Comparison of ENCODE assay signal across 21 cellular contexts in genomic region chr11:121958978-121959340, GRCh38.
DNase-seq lines count a peak whose midpoint lies in the region; ATAC-seq, FAIRE-seq and TF ChIP-seq lines count a peak whose summit lies in the region.
"Had no signal": no experiment of that assay in that cellular context is flagged by ENCODE, and none has a peak within 500 bp of the region (broad histone marks: within the 10 kb centered on the region; RNA-seq: fewer than 3 reads in every experiment).

No MANE protein-coding gene starts in this region.

- FAIRE-seq in bronchial epithelial cell (lab: Jason Lieb, UNC) = no peak
- FAIRE-seq: D721Med, GM19239 had no signal

- no peak overlapping the region for H3K4me3 ChIP-seq in mammary epithelial cell (replicated peaks in 1 of 3; ENCODE audit: insufficient read depth in 1 of 3, low read depth in 2 of 3, low read length in 3 of 3)
- H3K4me3 ChIP-seq in bronchial epithelial cell (ENCODE audit: low read depth, low read length) = no peak overlapping the region

- TF ChIP-seq CTCF in mammary epithelial cell (conservative IDR thresholded peaks at IDR 0.05 in 1 of 2, IDR thresholded peaks at IDR 0.05 in 1 of 2; ENCODE audit: extremely low read depth in 1 of 2, insufficient read depth in 1 of 2, low read depth in 1 of 2, low read length in 2 of 2) = no peak
- no peak for TF ChIP-seq CTCF in MCF 10A (IDR thresholded peaks at IDR 0.05; ENCODE audit: unreplicated experiment)
- no peak for TF ChIP-seq CTCF in bronchial epithelial cell (IDR thresholded peaks at IDR 0.05; ENCODE audit: insufficient read depth, low read length, severe bottlenecking)

- in situ Hi-C loops in mammary epithelial cell (cut with MboI; ENCODE audit: low sequenced_read_pairs in 2 of 2) = no loop called here

- peaks cover 4% of the 10 kb centered on the region for H3K4me1 ChIP-seq in mammary epithelial cell (ENCODE audit: insufficient read depth, low read length)

- H3K4me2 ChIP-seq in mammary epithelial cell (ENCODE audit: insufficient read depth, low read depth, low read length) = no peak overlapping the region

- 22% methylated on average over 6 of the region's 6 CpGs for WGBS in mammary epithelial cell (ENCODE audit: low coverage, missing lambda C conversion rate)

- CTCF ChIA-PET in mammary epithelial cell (lab: Charles Lee; ENCODE audit: low non-redundant PET) = no interaction called here
- CTCF ChIA-PET in MCF 10A (lab: Yijun Ruan, JAX) = no interaction called here
- CTCF ChIA-PET in activated CD8-positive, alpha-beta T cell treated with anti-CD3 and anti-CD28 coated beads, Interleukin-2, amount 10 ng/mL, durations not matched to agents 7 days and 5 days (lab: Charles Lee) = no interaction called here

- POLR2A ChIA-PET in MCF 10A (lab: Yijun Ruan, JAX) = no interaction called here
- POLR2A ChIA-PET in activated CD8-positive, alpha-beta T cell treated with anti-CD3 and anti-CD28 coated beads, Interleukin-2, amount 10 ng/mL, durations not matched to agents 7 days and 5 days (lab: Charles Lee) = no interaction called here

- BruUV-seq in mammary epithelial cell (replicated peaks; lab: Mats Ljungman, UMichigan) (TSS peak; percentile 90), MCF 10A (replicated peaks; lab: Mats Ljungman, UMichigan) (no TSS peak)

- H3K9ac ChIP-seq in mammary epithelial cell (ENCODE audit: insufficient read depth, low read length) = no peak overlapping the region

- H3K27me3 ChIP-seq in mammary epithelial cell (ENCODE audit: insufficient read depth, low read length) = no peaks in the 10 kb centered on the region
- no peaks in the 10 kb centered on the region for H3K27me3 ChIP-seq in bronchial epithelial cell (ENCODE audit: control insufficient read depth, insufficient read depth, low read length)

- DNase-seq in mammary epithelial cell (peak; percentile 72), MCF 10A (ENCODE audit: unreplicated experiment) (no peak), bronchial epithelial cell (ENCODE audit: low read depth) (peak; percentile 65), left lobe of liver (ENCODE audit: low spot score) (no peak), COLO668 (lab: John Stamatoyannopoulos, UW; ENCODE audit: unreplicated experiment) (no peak), cortex of kidney (lab: John Stamatoyannopoulos, UW) (no peak), midbrain (lab: John Stamatoyannopoulos, UW) (no peak)
- DNase-seq in activated CD8-positive, alpha-beta T cell treated with anti-CD3 and anti-CD28 coated beads, Interleukin-2, amount 10 ng/mL, durations not matched to agents 7 days and 5 days = no peak
- DNase-seq: CD4-positive, alpha-beta T cell; DMS79 treated with DMSO at 0.1 percent for 48 hours; GDM1; KBM-7; NCI-H1105; NCI-H187; NCI-H446 treated with DMSO at 0.1 percent for 48 hours; NCI-H748 treated with DMSO at 0.1 percent for 48 hours; RPMI8226 had no signal

- no peaks in the 10 kb centered on the region for H3K9me3 ChIP-seq in mammary epithelial cell (replicated peaks; ENCODE audit: insufficient read depth, low read length)

- no peak overlapping the region for H3K27ac Mint-ChIP-seq in MCF 10A (ENCODE audit: low read depth, unreplicated experiment)
- H3K27ac Mint-ChIP-seq in activated CD8-positive, alpha-beta T cell treated with anti-CD3 and anti-CD28 coated beads, Interleukin-2, amount 10 ng/mL, durations not matched to agents 7 days and 5 days = no peak overlapping the region
- H3K27ac Mint-ChIP-seq: B cell; CD4-positive, alpha-beta T cell had no signal

- no peaks in the 10 kb centered on the region for H3K79me2 ChIP-seq in mammary epithelial cell (ENCODE audit: insufficient read depth, low read length)

- H2AFZ ChIP-seq in mammary epithelial cell (ENCODE audit: low read depth, low read length) = peak overlapping the region; percentile 36

- intact Hi-C loops in mammary epithelial cell (cut with micrococcal nuclease) = no loop called here
- intact Hi-C loops in MCF 10A (cut with micrococcal nuclease) = no loop called here

- H3K9me3 Mint-ChIP-seq in MCF 10A (ENCODE audit: unreplicated experiment) = no peaks in the 10 kb centered on the region
- H3K9me3 Mint-ChIP-seq in activated CD8-positive, alpha-beta T cell treated with anti-CD3 and anti-CD28 coated beads, Interleukin-2, amount 10 ng/mL, durations not matched to agents 7 days and 5 days (ENCODE audit: insufficient read depth) = no peaks in the 10 kb centered on the region
- H3K9me3 Mint-ChIP-seq: CD4-positive, alpha-beta T cell had no signal

- no peak overlapping the region for H3K27ac ChIP-seq in mammary epithelial cell (ENCODE audit: insufficient read depth, low read depth, low read length)
- H3K27ac ChIP-seq: HL-60 had no signal

- H3K4me1 Mint-ChIP-seq in MCF 10A (ENCODE audit: insufficient read depth, unreplicated experiment) = peaks cover 8% of the 10 kb centered on the region
- H3K4me1 Mint-ChIP-seq in activated CD8-positive, alpha-beta T cell treated with anti-CD3 and anti-CD28 coated beads, Interleukin-2, amount 10 ng/mL, durations not matched to agents 7 days and 5 days (ENCODE audit: low read depth) = no peaks in the 10 kb centered on the region
- H3K4me1 Mint-ChIP-seq: B cell had no signal

- no peaks in the 10 kb centered on the region for H4K20me1 ChIP-seq in mammary epithelial cell (ENCODE audit: insufficient read depth, low read length)

- no peaks in the 10 kb centered on the region for H3K36me3 Mint-ChIP-seq in MCF 10A (ENCODE audit: insufficient read depth, unreplicated experiment)
- H3K36me3 Mint-ChIP-seq in activated CD8-positive, alpha-beta T cell treated with anti-CD3 and anti-CD28 coated beads, Interleukin-2, amount 10 ng/mL, durations not matched to agents 7 days and 5 days (ENCODE audit: low read depth) = no peaks in the 10 kb centered on the region

- no peaks in the 10 kb centered on the region for H3K36me3 ChIP-seq in mammary epithelial cell (ENCODE audit: insufficient read depth, low read length)
- no peaks in the 10 kb centered on the region for H3K36me3 ChIP-seq in bronchial epithelial cell (ENCODE audit: control insufficient read depth, insufficient read depth, low read length)

- dilution Hi-C loops in mammary epithelial cell (cut with HindIII; ENCODE audit: low sequenced_read_pairs) = no loop called here

- H3K4me3 Mint-ChIP-seq in MCF 10A (ENCODE audit: unreplicated experiment) = no peak overlapping the region
- H3K4me3 Mint-ChIP-seq in activated CD8-positive, alpha-beta T cell treated with anti-CD3 and anti-CD28 coated beads, Interleukin-2, amount 10 ng/mL, durations not matched to agents 7 days and 5 days = no peak overlapping the region
- H3K4me3 Mint-ChIP-seq: B cell; CD4-positive, alpha-beta T cell had no signal

- peak; percentile 19 for ATAC-seq in left lobe of liver
- ATAC-seq in activated CD8-positive, alpha-beta T cell treated with anti-CD3 and anti-CD28 coated beads, Interleukin-2, amount 10 ng/mL, durations not matched to agents 7 days and 5 days = no peak

- H3K27me3 Mint-ChIP-seq in MCF 10A (ENCODE audit: insufficient read depth, unreplicated experiment) = no peaks in the 10 kb centered on the region
- peaks cover 2% of the 10 kb centered on the region for H3K27me3 Mint-ChIP-seq in activated CD8-positive, alpha-beta T cell treated with anti-CD3 and anti-CD28 coated beads, Interleukin-2, amount 10 ng/mL, durations not matched to agents 7 days and 5 days (ENCODE audit: low read depth)

Comparison
In these comparisons a context has a peak if more than half of its experiments do, and no peak if none do; other contexts are left out.
1. DNase-seq: peak in mammary epithelial cell (single experiment) and bronchial epithelial cell (single experiment); none in MCF 10A (single experiment), left lobe of liver (single experiment), COLO668 (single experiment), cortex of kidney (single experiment), activated CD8-positive, alpha-beta T cell treated with anti-CD3 and anti-CD28 coated beads, Interleukin-2, amount 10 ng/mL, durations not matched to agents 7 days and 5 days (single experiment) and midbrain (single experiment).